ENCODE assay signal across 2 cellular contexts in the genomic region with DNA sequence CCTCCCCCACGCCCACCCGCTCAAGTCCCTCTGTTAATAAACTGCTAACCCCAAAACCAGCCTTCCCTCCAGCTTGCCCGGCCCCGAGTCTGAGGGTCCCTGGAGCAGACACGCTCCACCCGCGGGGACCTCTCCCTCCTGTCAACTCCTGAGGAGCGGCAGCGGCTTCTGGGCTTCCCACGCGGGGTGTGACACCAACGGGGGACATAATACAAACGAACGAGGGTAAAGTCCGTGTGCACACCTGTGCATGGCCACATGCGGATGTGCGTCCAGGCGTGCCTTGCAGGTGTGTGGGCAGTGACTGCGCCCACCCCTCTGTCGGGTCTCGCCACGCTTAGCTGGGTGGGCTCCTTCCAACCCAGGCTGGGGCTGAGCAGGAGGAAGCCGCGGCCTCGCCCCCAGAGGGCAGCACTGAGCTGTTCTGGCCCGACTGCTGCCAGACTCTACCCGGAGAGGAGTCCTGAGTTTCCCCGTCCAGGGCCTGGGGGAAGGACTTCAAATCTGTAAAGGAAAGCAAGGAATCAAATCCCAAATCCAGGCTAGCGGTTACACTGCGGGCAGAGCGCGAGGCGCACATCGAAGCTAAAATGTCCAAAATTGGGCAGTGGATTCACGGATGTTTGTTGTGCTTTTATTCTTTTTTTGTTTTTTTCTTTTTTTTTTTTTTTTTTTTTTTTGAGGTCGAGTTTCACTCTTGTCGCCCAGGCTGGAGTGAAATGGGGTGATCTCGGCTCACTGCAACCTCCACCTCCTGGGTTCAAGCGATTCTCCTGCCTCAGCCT.
TF ChIP-seq lines count a peak whose summit lies in the region.

No MANE protein-coding gene starts in this region.

TF ChIP-seq in HCT116, 20 proteins besides CTCF, POLR2A, EP300 and RAD21:
- TF ChIP-seq, protein P1, sequence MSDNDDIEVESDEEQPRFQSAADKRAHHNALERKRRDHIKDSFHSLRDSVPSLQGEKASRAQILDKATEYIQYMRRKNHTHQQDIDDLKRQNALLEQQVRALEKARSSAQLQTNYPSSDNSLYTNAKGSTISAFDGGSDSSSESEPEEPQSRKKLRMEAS (IDR thresholded peaks at IDR 0.05): no peak
- TF ChIP-seq FOSL1 (IDR thresholded peaks at IDR 0.05; ENCODE audit: low read depth) (no peak), CEBPB (IDR thresholded peaks at IDR 0.05; ENCODE audit: low read depth) (no peak), ZFX (IDR thresholded peaks at IDR 0.05) (no peak), TCF7L2 (IDR thresholded peaks at IDR 0.05; ENCODE audit: borderline replicate concordance, extremely low read depth, insufficient read depth, insufficient read length) (no peak), YY1 (IDR thresholded peaks at IDR 0.05; ENCODE audit: extremely low read depth, insufficient replicate concordance, low read depth, low read length) (no peak)

TF ChIP-seq in WTC11, 78 proteins besides CTCF, POLR2A, EP300 and RAD21:
- TF ChIP-seq, protein P2, sequence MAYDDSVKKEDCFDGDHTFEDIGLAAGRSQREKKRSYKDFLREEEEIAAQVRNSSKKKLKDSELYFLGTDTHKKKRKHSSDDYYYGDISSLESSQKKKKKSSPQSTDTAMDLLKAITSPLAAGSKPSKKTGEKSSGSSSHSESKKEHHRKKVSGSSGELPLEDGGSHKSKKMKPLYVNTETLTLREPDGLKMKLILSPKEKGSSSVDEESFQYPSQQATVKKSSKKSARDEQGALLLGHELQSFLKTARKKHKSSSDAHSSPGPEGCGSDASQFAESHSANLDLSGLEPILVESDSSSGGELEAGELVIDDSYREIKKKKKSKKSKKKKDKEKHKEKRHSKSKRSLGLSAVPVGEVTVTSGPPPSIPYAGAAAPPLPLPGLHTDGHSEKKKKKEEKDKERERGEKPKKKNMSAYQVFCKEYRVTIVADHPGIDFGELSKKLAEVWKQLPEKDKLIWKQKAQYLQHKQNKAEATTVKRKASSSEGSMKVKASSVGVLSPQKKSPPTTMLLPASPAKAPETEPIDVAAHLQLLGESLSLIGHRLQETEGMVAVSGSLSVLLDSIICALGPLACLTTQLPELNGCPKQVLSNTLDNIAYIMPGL (CRISPR knock-in tag; IDR thresholded peaks at IDR 0.05): peak; percentile 64; the same call in 1 of the 2 replicates
- TF ChIP-seq, protein P3, sequence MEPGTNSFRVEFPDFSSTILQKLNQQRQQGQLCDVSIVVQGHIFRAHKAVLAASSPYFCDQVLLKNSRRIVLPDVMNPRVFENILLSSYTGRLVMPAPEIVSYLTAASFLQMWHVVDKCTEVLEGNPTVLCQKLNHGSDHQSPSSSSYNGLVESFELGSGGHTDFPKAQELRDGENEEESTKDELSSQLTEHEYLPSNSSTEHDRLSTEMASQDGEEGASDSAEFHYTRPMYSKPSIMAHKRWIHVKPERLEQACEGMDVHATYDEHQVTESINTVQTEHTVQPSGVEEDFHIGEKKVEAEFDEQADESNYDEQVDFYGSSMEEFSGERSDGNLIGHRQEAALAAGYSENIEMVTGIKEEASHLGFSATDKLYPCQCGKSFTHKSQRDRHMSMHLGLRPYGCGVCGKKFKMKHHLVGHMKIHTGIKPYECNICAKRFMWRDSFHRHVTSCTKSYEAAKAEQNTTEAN (CRISPR knock-in tag; IDR thresholded peaks at IDR 0.05): no peak
- 0 out of 2 replicates have a peak, but pooled peaks have one; percentile 39 for TF ChIP-seq GABPB1 (CRISPR knock-in tag; IDR thresholded peaks at IDR 0.05)
- TF ChIP-seq, protein P4, sequence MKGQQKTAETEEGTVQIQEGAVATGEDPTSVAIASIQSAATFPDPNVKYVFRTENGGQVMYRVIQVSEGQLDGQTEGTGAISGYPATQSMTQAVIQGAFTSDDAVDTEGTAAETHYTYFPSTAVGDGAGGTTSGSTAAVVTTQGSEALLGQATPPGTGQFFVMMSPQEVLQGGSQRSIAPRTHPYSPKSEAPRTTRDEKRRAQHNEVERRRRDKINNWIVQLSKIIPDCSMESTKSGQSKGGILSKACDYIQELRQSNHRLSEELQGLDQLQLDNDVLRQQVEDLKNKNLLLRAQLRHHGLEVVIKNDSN (CRISPR knock-in tag; IDR thresholded peaks at IDR 0.05): no peak
